Comparison of ENCODE assay signal across 8 cellular contexts in the genomic region with DNA sequence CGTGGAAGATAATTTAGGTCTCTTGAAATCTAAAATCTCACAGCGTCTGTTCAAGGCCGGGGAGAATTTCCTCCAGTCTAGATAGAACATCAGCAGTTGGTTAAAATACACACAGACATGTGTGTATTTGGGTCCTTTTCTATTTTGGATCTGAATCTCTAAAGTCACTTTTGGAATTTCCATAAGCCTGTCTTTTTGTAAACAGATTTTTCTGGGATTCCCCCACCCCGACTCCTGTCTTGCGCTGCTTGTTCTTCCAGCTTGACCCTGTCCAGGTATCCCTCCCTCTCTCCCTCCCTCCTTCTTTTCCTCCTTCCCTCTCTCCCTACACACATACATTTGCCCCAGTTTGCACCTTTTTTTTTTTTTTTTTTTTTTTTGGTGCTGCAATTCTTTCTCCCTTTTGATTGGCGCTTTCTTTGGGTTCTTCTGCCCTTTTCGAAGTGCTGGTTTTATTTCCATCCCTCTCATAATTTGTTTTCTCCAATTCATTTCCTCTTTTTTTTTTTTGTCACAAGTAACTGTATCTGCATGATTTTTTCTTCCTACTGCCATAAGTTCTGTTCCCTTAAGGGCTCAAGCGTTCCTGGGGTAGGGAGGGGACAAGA.
A peak's percentile ranks its signal among the peaks of the same experiment; 100 is the strongest.
DNase-seq lines count a peak whose midpoint lies in the region; ATAC-seq and TF ChIP-seq lines count a peak whose summit lies in the region.

No MANE protein-coding gene starts in this region.

- 25% methylated on average over 8 of the region's 8 CpGs for WGBS in right lobe of liver (ENCODE audit: insufficient coverage, low coverage, low lambda C conversion rate, missing lambda C conversion rate)

- TF ChIP-seq CTCF in ascending aorta (IDR thresholded peaks at IDR 0.05): no peak
- TF ChIP-seq CTCF in right lobe of liver (IDR thresholded peaks at IDR 0.05): no peak
- no peak for TF ChIP-seq CTCF in upper lobe of right lung (IDR thresholded peaks at IDR 0.05)

- DNase-seq in ACHN (peak; percentile 31), ascending aorta (ENCODE audit: low spot score in 2 of 2) (no peak), right lobe of liver (no peak), upper lobe of right lung (no peak), posterior vena cava (ENCODE audit: low spot score) (no peak), NCI-H1105 (lab: John Stamatoyannopoulos, UW) (no peak)

- H3K36me3 ChIP-seq in ascending aorta (no peaks in the 10 kb centered on the region), right lobe of liver (no peaks in the 10 kb centered on the region), upper lobe of right lung (no peaks in the 10 kb centered on the region)

- H3K27me3 ChIP-seq in ascending aorta (no peaks in the 10 kb centered on the region), right lobe of liver (no peaks in the 10 kb centered on the region), upper lobe of right lung (no peaks in the 10 kb centered on the region)

- peak; percentile 3 for ATAC-seq in HG03342 (IDR thresholded peaks at IDR 0.05; ENCODE audit: unreplicated experiment)
- ATAC-seq in right lobe of liver: peak in 1 of 4 donors; percentile 1
- ATAC-seq in upper lobe of right lung: no peak
- ATAC-seq in HG03045 (IDR thresholded peaks at IDR 0.05; ENCODE audit: unreplicated experiment): no peak

- no peaks in the 10 kb centered on the region for H3K9me3 ChIP-seq in ascending aorta
- no peaks in the 10 kb centered on the region for H3K9me3 ChIP-seq in right lobe of liver
- H3K9me3 ChIP-seq in upper lobe of right lung: no peaks in the 10 kb centered on the region

- H3K4me3 ChIP-seq in ascending aorta (peak overlapping the region; percentile 72 to 79), right lobe of liver (peak overlapping the region; percentile 68 to 80 (median 73)), upper lobe of right lung (peak overlapping the region; percentile 84)

- H3K4me1 ChIP-seq in ascending aorta (peaks cover 0 to 2% of the 10 kb centered on the region in 2 donors), right lobe of liver (no peaks in the 10 kb centered on the region), upper lobe of right lung (peaks cover 16% of the 10 kb centered on the region)

- no peak for TF ChIP-seq POLR2A in right lobe of liver (IDR thresholded peaks at IDR 0.05)

- H3K27ac ChIP-seq in ascending aorta: peak overlapping the region; percentile 97
- H3K27ac ChIP-seq in right lobe of liver: peak overlapping the region; percentile 93 to 99 (median 98)
- H3K27ac ChIP-seq in upper lobe of right lung: peak overlapping the region; percentile 99

- in situ Hi-C loops in ACHN (cut with HindIII; ENCODE audit: low pct_ligation_motif_present, low pct_unique_long_range_greater_than_20kb, low sequenced_read_pairs): no loop called here

- intact Hi-C loops in ascending aorta (cut with DNase I) (loop anchor here (1.0 to 5.0 kb wide), 2 partner anchors 176 to 244 kb away; partner anchors contain the start of gene AFTPH), right lobe of liver (cut with DNase I) (no loop called here), upper lobe of right lung (cut with DNase I) (no loop called here), posterior vena cava (cut with DNase I) (loop anchor here (5.0 to 10.0 kb wide), 2 partner anchors 89 to 96 kb away; no protein-coding TSS in a partner anchor)

Comparison
In these comparisons a context has a peak if more than half of its experiments do, and no peak if none do; other contexts are left out.
1. intact Hi-C loops: an anchor here in ascending aorta (1.0 to 5.0 kb wide) and posterior vena cava (5.0 to 10.0 kb wide); none called in right lobe of liver and upper lobe of right lung.